In the genomic region with DNA sequence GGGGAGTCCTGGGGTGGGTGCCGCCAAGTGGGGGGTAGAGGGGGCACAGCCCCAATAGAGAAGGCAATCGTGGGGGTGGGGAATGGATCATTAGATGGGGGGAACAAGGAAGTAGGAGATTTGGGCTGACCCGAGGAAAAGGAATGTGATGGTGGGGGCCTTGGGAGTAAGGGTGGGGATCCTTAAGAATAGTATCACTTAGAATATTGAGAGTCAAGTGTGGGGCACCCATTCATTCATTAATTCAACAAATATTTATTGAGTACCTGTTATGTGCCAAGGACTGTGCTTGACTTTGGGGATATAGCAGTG, we compare ENCODE assay signal across 8 cellular contexts. TPM values are rescaled to one million over a fixed set of nuclear protein-coding genes. Genes with fewer than 3 reads are reported as not detected.
A peak's percentile ranks its signal among the peaks of the same experiment; 100 is the strongest.
DNase-seq lines count a peak whose midpoint lies in the region; ATAC-seq and TF ChIP-seq lines count a peak whose summit lies in the region.

No MANE protein-coding gene starts in this region.

- H3K4me1 ChIP-seq in DOHH2 (ENCODE audit: control insufficient read depth, low read length) (peaks cover 50% of the 10 kb centered on the region), RWPE2 (ENCODE audit: insufficient read depth, poor library complexity, severe bottlenecking) (peaks cover 31% of the 10 kb centered on the region), esophagus squamous epithelium (peaks cover 36 to 63% (median 53%) of the 10 kb centered on the region in 3 donors)

- peaks cover 23% of the 10 kb centered on the region for H3K36me3 ChIP-seq in DOHH2 (ENCODE audit: control insufficient read depth, low read length)
- H3K36me3 ChIP-seq in RWPE2 (ENCODE audit: low read depth): peaks cover 20% of the 10 kb centered on the region
- no peaks in the 10 kb centered on the region for H3K36me3 ChIP-seq in esophagus squamous epithelium

- TF ChIP-seq CTCF in DOHH2 (IDR thresholded peaks at IDR 0.05; ENCODE audit: low read depth, low read length, poor library complexity, severe bottlenecking) (peak; percentile 49), RWPE2 (IDR thresholded peaks at IDR 0.05; ENCODE audit: poor library complexity, severe bottlenecking) (peak; percentile 62), esophagus squamous epithelium (IDR thresholded peaks at IDR 0.05) (peak in 1 of 6 experiments; percentile 6), progenitor cell of endocrine pancreas (IDR thresholded peaks at IDR 0.05; ENCODE audit: unreplicated experiment) (no peak), GM10266 (IDR thresholded peaks at IDR 0.05; ENCODE audit: control insufficient read depth, insufficient read depth, low read depth, missing control alignments) (no peak)

- no peak for TF ChIP-seq POLR2A in esophagus squamous epithelium (IDR thresholded peaks at IDR 0.05)

- H3K9me3 Mint-ChIP-seq in progenitor cell of endocrine pancreas (ENCODE audit: low read depth): no peaks in the 10 kb centered on the region

- H3K27ac ChIP-seq in DOHH2 (ENCODE audit: low read depth, low read length): peak overlapping the region; percentile 71
- peak overlapping the region; percentile 95 for H3K27ac ChIP-seq in RWPE2 (ENCODE audit: poor library complexity, severe bottlenecking)
- peak overlapping the region; percentile 72 to 93 (median 88) for H3K27ac ChIP-seq in esophagus squamous epithelium

- H3K27me3 ChIP-seq in DOHH2 (ENCODE audit: control insufficient read depth, low read length) (peaks cover 4% of the 10 kb centered on the region; the same call in 1 of the 2 replicates), RWPE2 (ENCODE audit: insufficient read depth, poor library complexity, severe bottlenecking) (no peaks in the 10 kb centered on the region), esophagus squamous epithelium (no peaks in the 10 kb centered on the region)

- peaks cover 20% of the 10 kb centered on the region for H3K4me1 Mint-ChIP-seq in progenitor cell of endocrine pancreas (ENCODE audit: low read depth)

- H4K20me1 ChIP-seq in DOHH2 (ENCODE audit: control insufficient read depth, insufficient read depth, low read depth, low read length): no peaks in the 10 kb centered on the region

- H3K36me3 Mint-ChIP-seq in progenitor cell of endocrine pancreas (ENCODE audit: insufficient read depth): peaks cover 4% of the 10 kb centered on the region

- H3K27me3 Mint-ChIP-seq in progenitor cell of endocrine pancreas: no peaks in the 10 kb centered on the region

- peaks cover 4% of the 10 kb centered on the region for H3F3A ChIP-seq in DOHH2 (ENCODE audit: control insufficient read depth, insufficient read depth)

- peaks cover 59% of the 10 kb centered on the region for H3K79me2 ChIP-seq in DOHH2 (ENCODE audit: control insufficient read depth, low read length)

- no peaks in the 10 kb centered on the region for H3K9me3 ChIP-seq in DOHH2 (ENCODE audit: control insufficient read depth, insufficient read depth, low read length)
- H3K9me3 ChIP-seq in RWPE2 (ENCODE audit: severe bottlenecking): no peaks in the 10 kb centered on the region
- H3K9me3 ChIP-seq in esophagus squamous epithelium: no peaks in the 10 kb centered on the region

- peak overlapping the region; percentile 93 for H3K27ac Mint-ChIP-seq in progenitor cell of endocrine pancreas

- H3K9me2 ChIP-seq in DOHH2 (replicated peaks; ENCODE audit: control insufficient read depth, low read length): no peaks in the 10 kb centered on the region

- intact Hi-C loops in esophagus squamous epithelium (cut with DNase I): no loop called here

- DNase-seq in RWPE2 (ENCODE audit: low spot score): no peak
- no peak for DNase-seq in esophagus squamous epithelium (lab: John Stamatoyannopoulos, UW)
- DNase-seq in progenitor cell of endocrine pancreas (ENCODE audit: low spot score, unreplicated experiment): no peak
- no peak for DNase-seq in GM10266 (ENCODE audit: extremely low spot score)
- DNase-seq in MV-4-11 (lab: John Stamatoyannopoulos, UW): no peak

- H3K4me3 Mint-ChIP-seq in progenitor cell of endocrine pancreas (ENCODE audit: low read depth): peak overlapping the region; percentile 97

- ATAC-seq in RWPE2 (ENCODE audit: low read depth): no peak
- ATAC-seq in HG03520 (IDR thresholded peaks at IDR 0.05; ENCODE audit: unreplicated experiment): no peak
- ATAC-seq in GM21526 (IDR thresholded peaks at IDR 0.05; ENCODE audit: low FRiP score, unreplicated experiment): no peak

- 0% methylated on average over 3 of the region's 3 CpGs for WGBS in esophagus squamous epithelium, 2 donors

- H3K4me3 ChIP-seq in DOHH2 (ENCODE audit: low read length) (peak overlapping the region; percentile 95), RWPE2 (ENCODE audit: severe bottlenecking) (peak overlapping the region; percentile 79), esophagus squamous epithelium (peak overlapping the region; percentile 71 to 97 (median 88))

- peak overlapping the region; percentile 99 for H3K4me2 ChIP-seq in DOHH2 (ENCODE audit: low read length)

RNA-seq across cellular contexts. Expression of gene PPP5C, which starts 0.6 kb away (rescaled TPM):
- total RNA-seq in esophagus squamous epithelium: 10 to 100 TPM; 33.8 to 51.3 (median 43.2) TPM
- total RNA-seq in progenitor cell of endocrine pancreas: 97.8 and 102 TPM in 2 replicates

RNA-seq across cellular contexts. Expression of gene HIF3A, which starts 50.7 kb away (rescaled TPM):
- total RNA-seq in esophagus squamous epithelium (10 to 100 TPM in 1 of 4 donors, 1 to 10 TPM in 3; 3.8 to 52.8 (median 6.2) TPM), progenitor cell of endocrine pancreas (31.1 and 37.6 TPM in 2 replicates)

Comparison
In these comparisons a context has a peak if more than half of its experiments do, and no peak if none do; other contexts are left out.
1. CTCF ChIP-seq: peak in DOHH2 (single experiment) and RWPE2 (single experiment); none in progenitor cell of endocrine pancreas (single experiment) and GM10266 (single experiment).
2. Peak in every context shown above with its lines, with median percentiles within 50 percentile points of each other: H3K27ac ChIP-seq and H3K4me3 ChIP-seq.